8 cellular contexts compared by ENCODE assay signal in the genomic region with DNA sequence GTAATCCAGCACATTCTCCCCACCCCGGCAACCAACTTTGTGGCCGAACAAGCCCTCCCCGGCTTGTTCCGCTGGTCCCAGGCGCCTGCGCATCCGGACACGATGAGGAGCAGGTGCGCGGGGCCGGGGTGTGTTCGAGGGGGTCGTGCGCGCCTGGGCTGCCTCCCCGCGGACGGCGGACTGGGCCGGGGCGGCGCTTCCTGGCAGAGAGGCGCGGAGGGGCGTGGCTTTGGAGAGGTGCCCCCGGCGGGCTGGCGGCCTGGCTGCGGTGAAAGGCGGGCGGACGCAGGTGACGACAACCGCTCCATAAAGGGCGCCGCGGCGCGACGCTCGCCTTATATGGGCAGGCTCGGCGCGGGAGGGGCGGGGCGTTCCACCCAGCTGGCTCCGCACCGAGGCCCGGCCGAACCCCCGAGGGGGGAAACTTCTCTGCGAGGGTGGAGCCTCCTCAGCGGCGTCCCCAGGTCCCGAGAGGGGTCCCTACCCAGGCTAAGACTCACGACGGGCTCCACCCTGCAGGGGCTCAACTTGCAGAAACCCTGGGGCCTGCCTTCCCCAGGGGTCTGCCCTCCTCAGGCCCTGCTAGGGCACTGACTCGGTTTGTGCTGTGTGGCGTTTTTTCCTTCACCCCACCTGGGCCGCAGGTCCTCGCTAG. TPM values are rescaled to one million over a fixed set of nuclear protein-coding genes. Genes with fewer than 3 reads are reported as not detected.
A peak's percentile ranks its signal among the peaks of the same experiment; 100 is the strongest.
DNase-seq lines count a peak whose midpoint lies in the region; ATAC-seq and TF ChIP-seq lines count a peak whose summit lies in the region.

No MANE protein-coding gene starts in this region.

- H3K27ac ChIP-seq in left ventricle myocardium inferior (replicated peaks) (peak overlapping the region; percentile 92), upper lobe of right lung (peak overlapping the region; percentile 90)

- no peaks in the 10 kb centered on the region for H3K36me3 ChIP-seq in H7 (replicated peaks; ENCODE audit: control insufficient read depth, insufficient read depth, low read length)
- no peaks in the 10 kb centered on the region for H3K36me3 ChIP-seq in left ventricle myocardium inferior
- no peaks in the 10 kb centered on the region for H3K36me3 ChIP-seq in upper lobe of right lung

- peak; percentile 13 for TF ChIP-seq CTCF in left ventricle myocardium inferior (IDR thresholded peaks at IDR 0.05; ENCODE audit: borderline replicate concordance)
- peak; percentile 16 for TF ChIP-seq CTCF in progenitor cell of endocrine pancreas (IDR thresholded peaks at IDR 0.05; ENCODE audit: unreplicated experiment)
- no peak for TF ChIP-seq CTCF in upper lobe of right lung (IDR thresholded peaks at IDR 0.05)

- peak; percentile 88 for ATAC-seq in upper lobe of right lung

- H3K4me1 ChIP-seq in left ventricle myocardium inferior = peaks cover 81% of the 10 kb centered on the region
- peaks cover 65% of the 10 kb centered on the region for H3K4me1 ChIP-seq in upper lobe of right lung

- intact Hi-C loops in left ventricle myocardium inferior (cut with micrococcal nuclease) = no loop called here
- intact Hi-C loops in upper lobe of right lung (cut with DNase I) = loop anchor here (5.0 kb wide), 1 partner anchor 133 kb away; no protein-coding TSS in a partner anchor

- peak overlapping the region; percentile 54 for H3K4me3 ChIP-seq in H7 (ENCODE audit: insufficient read depth, low read depth, low read length)
- peak overlapping the region; percentile 66 for H3K4me3 ChIP-seq in left ventricle myocardium inferior
- peak overlapping the region; percentile 61 for H3K4me3 ChIP-seq in upper lobe of right lung

- no peaks in the 10 kb centered on the region for H3K27me3 Mint-ChIP-seq in progenitor cell of endocrine pancreas

- peak overlapping the region; percentile 96 for H3K27ac Mint-ChIP-seq in progenitor cell of endocrine pancreas

- H3K9me3 Mint-ChIP-seq in progenitor cell of endocrine pancreas (ENCODE audit: low read depth) = no peaks in the 10 kb centered on the region

- H3K4me3 Mint-ChIP-seq in progenitor cell of endocrine pancreas (ENCODE audit: low read depth) = peak overlapping the region; percentile 67

- H3K36me3 Mint-ChIP-seq in progenitor cell of endocrine pancreas (ENCODE audit: insufficient read depth) = no peaks in the 10 kb centered on the region

- DNase-seq in DMS79 (lab: John Stamatoyannopoulos, UW) = peak; percentile 64
- peak; percentile 100 for DNase-seq in H7
- peak; percentile 96 for DNase-seq in NCI-H1092 treated with DMSO at 0.1 percent for 48 hours (lab: John Stamatoyannopoulos, UW)
- DNase-seq in T-helper 1 cell = peak; percentile 92 to 99 (median 95)
- peak; percentile 82 for DNase-seq in amniotic epithelial cell (ENCODE audit: low read depth)
- peak; percentile 93 for DNase-seq in left ventricle myocardium inferior
- peak; percentile 94 for DNase-seq in progenitor cell of endocrine pancreas (ENCODE audit: low spot score, unreplicated experiment)
- DNase-seq in upper lobe of right lung = peak; percentile 97

- H3K27me3 ChIP-seq in H7 (ENCODE audit: control insufficient read depth, insufficient read depth, low read length) = no peaks in the 10 kb centered on the region
- no peaks in the 10 kb centered on the region for H3K27me3 ChIP-seq in left ventricle myocardium inferior (ENCODE audit: low read depth)
- H3K27me3 ChIP-seq in upper lobe of right lung = no peaks in the 10 kb centered on the region

- H3K9me3 ChIP-seq in left ventricle myocardium inferior (replicated peaks) = no peaks in the 10 kb centered on the region
- no peaks in the 10 kb centered on the region for H3K9me3 ChIP-seq in upper lobe of right lung

- peaks cover 21% of the 10 kb centered on the region for H3K4me1 Mint-ChIP-seq in progenitor cell of endocrine pancreas (ENCODE audit: low read depth)

RNA-seq across cellular contexts. Expression of gene TXN2, which starts 26.4 kb away (rescaled TPM):
- total RNA-seq in H7 (2014; rRNA removed; shearing (Covaris generic)) = 22.4 and 29.8 TPM in 2 replicates
- total RNA-seq in left ventricle myocardium inferior (113 TPM), progenitor cell of endocrine pancreas (55.0 and 59.6 TPM in 2 replicates), upper lobe of right lung (54.2 TPM)

RNA-seq across cellular contexts. Expression of gene FOXRED2, which starts 51.8 kb away (rescaled TPM):
- total RNA-seq in H7 (2014; rRNA removed; shearing (Covaris generic)) = 12.5 and 18.3 TPM in 2 replicates
- 9.8 TPM for total RNA-seq in left ventricle myocardium inferior
- total RNA-seq in progenitor cell of endocrine pancreas = 22.7 and 23.5 TPM in 2 replicates
- 15.3 TPM for total RNA-seq in upper lobe of right lung

Comparison
In these comparisons a context has a peak if more than half of its experiments do, and no peak if none do; other contexts are left out.
1. Peak in every context shown above with its lines: DNase-seq, ATAC-seq, H3K4me3 ChIP-seq and H3K27ac ChIP-seq.